In the genomic region with DNA sequence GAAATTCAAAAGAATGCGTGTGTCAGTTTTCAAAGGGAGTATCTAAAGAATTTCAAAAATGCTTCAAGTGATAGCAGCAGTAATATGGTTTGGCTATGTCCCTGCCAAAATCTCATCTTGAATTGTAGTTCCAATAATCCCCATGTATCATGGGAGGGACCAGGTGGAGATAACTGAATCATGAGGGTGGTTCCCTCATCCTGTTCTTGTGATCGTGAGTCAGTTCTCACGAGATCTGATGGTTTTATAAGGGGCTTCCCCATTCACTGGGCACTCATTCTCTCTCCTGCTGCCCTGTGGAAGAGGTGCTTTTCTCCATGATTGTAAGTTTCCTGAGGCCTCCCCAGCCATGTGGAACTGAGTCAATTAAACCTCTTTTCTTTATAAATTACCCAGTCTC, we compare ENCODE assay signal across 12 cellular contexts. TPM values are rescaled to one million over a fixed set of nuclear protein-coding genes. Genes with fewer than 3 reads are reported as not detected.
DNase-seq lines count a peak whose midpoint lies in the region; TF ChIP-seq lines count a peak whose summit lies in the region.
"Not testable (repeated sequence)": the region's sequence is repeated elsewhere in the genome, so short reads cannot be mapped to it uniquely, and the experiment has no call there.
"Had no signal": no experiment of that assay in that cellular context is flagged by ENCODE, and none has a peak within 500 bp of the region (broad histone marks: within the 10 kb centered on the region; RNA-seq: fewer than 3 reads in every experiment).

No MANE protein-coding gene starts in this region.

- not testable (repeated sequence) for H3K36me3 Mint-ChIP-seq in activated T-cell treated with anti-CD3 and anti-CD28 coated beads, Interleukin-2, amount 50 U/mL, for 24 hours (ENCODE audit: low read depth); stimulated activated naive CD8-positive, alpha-beta T cell treated with anti-CD3 and anti-CD28 coated beads, Interleukin-15, Interleukin-2, amounts not matched to agents 100 ng/mL and 50 ng/mL, for 24 hours (ENCODE audit: low read depth)

- not testable (repeated sequence) for H3K9me3 Mint-ChIP-seq in activated T-cell treated with anti-CD3 and anti-CD28 coated beads, Interleukin-2, amount 50 U/mL, for 24 hours; stimulated activated naive CD8-positive, alpha-beta T cell treated with anti-CD3 and anti-CD28 coated beads, Interleukin-15, Interleukin-2, amounts not matched to agents 100 ng/mL and 50 ng/mL, for 24 hours

- not testable (repeated sequence) for TF ChIP-seq CTCF in epithelial cell of proximal tubule (conservative IDR thresholded peaks at IDR 0.05; ENCODE audit: low read depth, low read length)

- H3K4me1 Mint-ChIP-seq in activated T-cell treated with anti-CD3 and anti-CD28 coated beads, Interleukin-2, amount 50 U/mL, for 24 hours (ENCODE audit: low read depth), result peaks cover 25% of the 10 kb centered on the region
- H3K4me1 Mint-ChIP-seq in stimulated activated naive CD8-positive, alpha-beta T cell treated with anti-CD3 and anti-CD28 coated beads, Interleukin-15, Interleukin-2, amounts not matched to agents 100 ng/mL and 50 ng/mL, for 24 hours (ENCODE audit: low read depth), result peaks cover 29% of the 10 kb centered on the region

- not testable (repeated sequence) for H3K4me3 ChIP-seq in epithelial cell of proximal tubule (ENCODE audit: low read depth, low read length)

- not testable (repeated sequence) for H3K4me3 Mint-ChIP-seq in activated T-cell treated with anti-CD3 and anti-CD28 coated beads, Interleukin-2, amount 50 U/mL, for 24 hours; stimulated activated naive CD8-positive, alpha-beta T cell treated with anti-CD3 and anti-CD28 coated beads, Interleukin-15, Interleukin-2, amounts not matched to agents 100 ng/mL and 50 ng/mL, for 24 hours

- H3K27me3 Mint-ChIP-seq in activated T-cell treated with anti-CD3 and anti-CD28 coated beads, Interleukin-2, amount 50 U/mL, for 24 hours, result peaks cover 51% of the 10 kb centered on the region
- H3K27me3 Mint-ChIP-seq in stimulated activated naive CD8-positive, alpha-beta T cell treated with anti-CD3 and anti-CD28 coated beads, Interleukin-15, Interleukin-2, amounts not matched to agents 100 ng/mL and 50 ng/mL, for 24 hours, result peaks cover 55% of the 10 kb centered on the region

- H3K27ac Mint-ChIP-seq in activated T-cell treated with anti-CD3 and anti-CD28 coated beads, Interleukin-2, amount 50 U/mL, for 24 hours, result peak overlapping the region; percentile 4
- peak overlapping the region; percentile 61 for H3K27ac Mint-ChIP-seq in stimulated activated naive CD8-positive, alpha-beta T cell treated with anti-CD3 and anti-CD28 coated beads, Interleukin-15, Interleukin-2, amounts not matched to agents 100 ng/mL and 50 ng/mL, for 24 hours

- peak; percentile 17 for DNase-seq in Daoy (ENCODE audit: low read depth)
- DNase-seq in LHCN-M2 (ENCODE audit: low read depth), result peak; percentile 53
- DNase-seq in activated T-cell treated with anti-CD3 and anti-CD28 coated beads, Interleukin-2, amount 50 U/mL, for 24 hours, result not testable (repeated sequence)
- peak; percentile 25 for DNase-seq in astrocyte of the hippocampus (ENCODE audit: low read depth, low spot score)
- DNase-seq in epithelial cell of proximal tubule (ENCODE audit: low read depth), result peak; percentile 73
- DNase-seq in glomerular visceral epithelial cell (ENCODE audit: extremely low spot score), result peak; percentile 49
- peak; percentile 27 for DNase-seq in myocyte (ENCODE audit: low read depth)

RNA-seq across cellular contexts. Expression of gene TEX26, which starts 5.3 kb away (rescaled TPM):
- total RNA-seq in Daoy (2014; rRNA removed; shearing (Covaris generic)), result not detected in 2 replicates
- total RNA-seq in LHCN-M2 (2014; rRNA removed) (not detected in 2 replicates), epithelial cell of proximal tubule (not detected in 2 replicates), myocyte (not detected in 2 replicates)
- polyA plus RNA-seq in LHCN-M2 (2012), result not detected
- not detected for polyA plus RNA-seq in myocyte (2012)
- total RNA-seq: G401, HepG2, HFFc6 had no signal
- polyA plus RNA-seq: CD14-positive monocyte, HepG2 had no signal

RNA-seq across cellular contexts. Expression of gene MEDAG, which starts 21.1 kb away (rescaled TPM):
- 0.86 TPM in 1 of 2 replicates, not detected in the other for total RNA-seq in Daoy (2014; rRNA removed; shearing (Covaris generic))
- total RNA-seq in LHCN-M2 (2014; rRNA removed) (11.1 and 11.9 TPM in 2 replicates), epithelial cell of proximal tubule (0.07 and 0.17 TPM in 2 replicates), myocyte (2.6 and 4.1 TPM in 2 replicates)
- polyA plus RNA-seq in LHCN-M2 (2012), result 3.8 TPM
- 3.1 TPM for polyA plus RNA-seq in myocyte (2012)
- total RNA-seq: G401, HepG2 had no signal
- polyA plus RNA-seq: CD14-positive monocyte, HepG2 had no signal
